In genomic region chr11:104798794-104799193, GRCh38 we compare ENCODE assay signal across 8 cellular contexts.
DNase-seq lines count a peak whose midpoint lies in the region; ATAC-seq and FAIRE-seq lines count a peak whose summit lies in the region.

No MANE protein-coding gene starts in this region.

- FAIRE-seq in A204.1 (lab: Jason Lieb, UNC) = peak; percentile 72

- ATAC-seq in GM19395 (IDR thresholded peaks at IDR 0.05; ENCODE audit: unreplicated experiment) (peak; percentile 79), HG03175 (IDR thresholded peaks at IDR 0.05; ENCODE audit: unreplicated experiment) (peak; percentile 37)
- ATAC-seq in activated naive CD8-positive, alpha-beta T cell treated with anti-CD3 and anti-CD28 coated beads, Interleukin-2, amount 50 U/mL, for 24 hours = no peak

- H3K9me3 Mint-ChIP-seq in activated naive CD8-positive, alpha-beta T cell treated with anti-CD3 and anti-CD28 coated beads, Interleukin-2, amount 50 U/mL, for 24 hours = peaks cover 4% of the 10 kb centered on the region

- DNase-seq in activated naive CD8-positive, alpha-beta T cell treated with anti-CD3 and anti-CD28 coated beads, Interleukin-2, amount 50 U/mL, for 24 hours = no peak
- DNase-seq in NCI-H2107 (lab: John Stamatoyannopoulos, UW) = no peak
- no peak for DNase-seq in inferior parietal cortex (ENCODE audit: extremely low spot score)
- DNase-seq in EL = no peak
- no peak for DNase-seq in pons (ENCODE audit: low spot score)

- H3K4me1 Mint-ChIP-seq in activated naive CD8-positive, alpha-beta T cell treated with anti-CD3 and anti-CD28 coated beads, Interleukin-2, amount 50 U/mL, for 24 hours = peaks cover 25% of the 10 kb centered on the region

- H3K27ac Mint-ChIP-seq in activated naive CD8-positive, alpha-beta T cell treated with anti-CD3 and anti-CD28 coated beads, Interleukin-2, amount 50 U/mL, for 24 hours = peak overlapping the region; percentile 81

- H3K36me3 Mint-ChIP-seq in activated naive CD8-positive, alpha-beta T cell treated with anti-CD3 and anti-CD28 coated beads, Interleukin-2, amount 50 U/mL, for 24 hours (ENCODE audit: low read depth) = no peaks in the 10 kb centered on the region

- H3K4me3 Mint-ChIP-seq in activated naive CD8-positive, alpha-beta T cell treated with anti-CD3 and anti-CD28 coated beads, Interleukin-2, amount 50 U/mL, for 24 hours = peak overlapping the region; percentile 74

- no peaks in the 10 kb centered on the region for H3K27me3 Mint-ChIP-seq in activated naive CD8-positive, alpha-beta T cell treated with anti-CD3 and anti-CD28 coated beads, Interleukin-2, amount 50 U/mL, for 24 hours
